20 cellular contexts compared by ENCODE assay signal in genomic region chr17:56642424-56642823, GRCh38. TPM values are rescaled to one million over a fixed set of nuclear protein-coding genes. Genes with fewer than 3 reads are reported as not detected.
DNase-seq lines count a peak whose midpoint lies in the region; ATAC-seq, FAIRE-seq and TF ChIP-seq lines count a peak whose summit lies in the region.
"Had no signal": no experiment of that assay in that cellular context is flagged by ENCODE, and none has a peak within 500 bp of the region (broad histone marks: within the 10 kb centered on the region; RNA-seq: fewer than 3 reads in every experiment).

No MANE protein-coding gene starts in this region.

- 4% methylated on average over 3 of the region's 3 CpGs for WGBS in HepG2 (ENCODE audit: low lambda C conversion rate)
- 50% methylated on average over 3 of the region's 3 CpGs for WGBS in right lobe of liver (ENCODE audit: insufficient coverage, low coverage, low lambda C conversion rate, missing lambda C conversion rate)
- WGBS in GM12878 (ENCODE audit: insufficient coverage, insufficient replicate concordance, low lambda C conversion rate, missing lambda C conversion rate), result 14% methylated on average over 3 of the region's 3 CpGs

- H2AFZ ChIP-seq in HepG2 (ENCODE audit: low read length) (no peak overlapping the region), GM23338 (0 out of 2 replicates have a peak overlapping the region, but pooled peaks have one; percentile 38), GM12878 (ENCODE audit: control insufficient read depth, low read depth, low read length) (no peak overlapping the region)
- H2AFZ ChIP-seq: GM23248 had no signal

- SMC1A ChIA-PET in GM12878 (lab: Charles Lee; ENCODE audit: uncharacterized antibody, unreplicated experiment), result no interaction called here

- POLR2A ChIA-PET in HepG2 (lab: Yijun Ruan, JAX), result no interaction called here
- POLR2A ChIA-PET in GM12878 (lab: Charles Lee), result no interaction called here

- H3K36me3 Mint-ChIP-seq in GM23338 (ENCODE audit: low read depth), result no peaks in the 10 kb centered on the region
- H3K36me3 Mint-ChIP-seq: CD14-positive monocyte; CD4-positive, alpha-beta memory T cell had no signal

- in situ Hi-C loops in HepG2 (cut with HindIII; ENCODE audit: extremely low pct_ligation_motif_present, low pct_unique_long_range_greater_than_20kb), result no loop called here
- in situ Hi-C loops in GM12878 (cut with MboI), result no loop called here

- RAD21 ChIA-PET in GM12878 (lab: Charles Lee; ENCODE audit: unreplicated experiment), result interaction anchor here (1.3 kb wide), 1 partner anchor 12 kb away, joined by 3 read pairs; no protein-coding TSS in a partner anchor

- no peaks in the 10 kb centered on the region for H3K9me2 ChIP-seq in GM23338 (ENCODE audit: insufficient read depth)

- H3F3A ChIP-seq in GM23338 (replicated peaks; ENCODE audit: low read depth), result no peaks in the 10 kb centered on the region

- H3K36me3 ChIP-seq in HepG2 (replicated peaks in 1 of 2; ENCODE audit: control insufficient read depth in 1 of 2, insufficient read depth in 2 of 2, low read length in 2 of 2), result no peaks in the 10 kb centered on the region
- no peaks in the 10 kb centered on the region for H3K36me3 ChIP-seq in right lobe of liver
- H3K36me3 ChIP-seq in GM23338 (ENCODE audit: insufficient read depth), result no peaks in the 10 kb centered on the region
- no peaks in the 10 kb centered on the region for H3K36me3 ChIP-seq in GM12878 (ENCODE audit: control insufficient read depth in 2 of 2, insufficient read depth in 2 of 2, low read length in 1 of 2)
- H3K36me3 ChIP-seq: BE2C; BLaER1 treated with 17β-estradiol and CSF1 and Interleukin-3, amounts not matched to agents 10 nM and 100 nM had no signal

- no peak for ATAC-seq in HepG2
- ATAC-seq in right lobe of liver, result no peak
- ATAC-seq in GM23338, result no peak
- ATAC-seq in GM12878, result no peak
- no peak for ATAC-seq in GM21390 (IDR thresholded peaks at IDR 0.05; ENCODE audit: unreplicated experiment)
- ATAC-seq: HCT116 had no signal

- TF ChIP-seq RAD21 in HepG2 (CRISPR knock-in tag; IDR thresholded peaks at IDR 0.05) (no peak), GM12878 (IDR thresholded peaks at IDR 0.05; ENCODE audit: insufficient read depth, low read depth, low read length) (no peak)

- TF ChIP-seq CTCF in HepG2 (CRISPR knock-in tag; IDR thresholded peaks at IDR 0.05) (no peak), right lobe of liver (IDR thresholded peaks at IDR 0.05) (no peak), GM23338 (conservative IDR thresholded peaks at IDR 0.05; ENCODE audit: low read depth in 2 of 2) (no peak), GM12878 (IDR thresholded peaks at IDR 0.05 in 2 of 3, conservative IDR thresholded peaks at IDR 0.05 in 1 of 3; ENCODE audit: control insufficient read depth in 2 of 3, extremely low read depth in 1 of 3, insufficient read depth in 1 of 3, low read depth in 3 of 3, low read length in 3 of 3) (no peak)

- peaks cover 0 to 10% of the 10 kb centered on the region in 2 experiments; a peak in 3 of 5 replicates for H3K27me3 ChIP-seq in HepG2 (ENCODE audit: control insufficient read depth in 1 of 2, insufficient read depth in 2 of 2, low read length in 2 of 2)
- no peaks in the 10 kb centered on the region for H3K27me3 ChIP-seq in right lobe of liver
- no peaks in the 10 kb centered on the region for H3K27me3 ChIP-seq in GM23338 (ENCODE audit: insufficient read depth)
- peaks cover 0 to 2% of the 10 kb centered on the region in 2 experiments; a peak in 1 of 4 replicates for H3K27me3 ChIP-seq in GM12878 (replicated peaks in 1 of 2; ENCODE audit: control insufficient read depth in 2 of 2, insufficient read depth in 2 of 2, low read length in 1 of 2)
- H3K27me3 ChIP-seq: BLaER1 treated with 17β-estradiol and CSF1 and Interleukin-3, amounts not matched to agents 10 nM and 100 nM had no signal

- H3K4me1 ChIP-seq in HepG2 (ENCODE audit: insufficient read depth, low read length) (no peaks in the 10 kb centered on the region), right lobe of liver (no peaks in the 10 kb centered on the region), GM23338 (ENCODE audit: insufficient read depth) (no peaks in the 10 kb centered on the region), GM12878 (ENCODE audit: control insufficient read depth, insufficient read depth, low read length) (no peaks in the 10 kb centered on the region)
- H3K4me1 ChIP-seq: BE2C had no signal

- H3K9me3 Mint-ChIP-seq in GM23338, result no peaks in the 10 kb centered on the region
- H3K9me3 Mint-ChIP-seq: CD4-positive, alpha-beta memory T cell; H9 had no signal

- DNase-seq in HepG2 (ENCODE audit: low spot score) (no peak), right lobe of liver (no peak), GM23338 (ENCODE audit: low spot score) (no peak), GM12878 (ENCODE audit: low read depth, low spot score) (no peak), NCI-H1694 (lab: John Stamatoyannopoulos, UW) (no peak)
- DNase-seq in activated naive CD4-positive, alpha-beta T cell treated with Interleukin-2 at 50 U/mL for 16 hours, result no peak
- DNase-seq: BE2C; Calu3; CD4-positive, alpha-beta memory T cell; COR-L47; DMS53; DMS79 treated with DMSO at 0.1 percent for 48 hours; GF-D8; GM23248; H9 had no signal

- TF ChIP-seq EP300 in HepG2 (IDR thresholded peaks at IDR 0.05; ENCODE audit: low read depth in 2 of 2, low read length in 2 of 2) (no peak), HepG2 (CRISPR knock-in tag; IDR thresholded peaks at IDR 0.05; ENCODE audit: borderline replicate concordance) (no peak), GM12878 (IDR thresholded peaks at IDR 0.05; ENCODE audit: borderline replicate concordance in 1 of 2, control insufficient read depth in 1 of 2, low read depth in 2 of 2, low read length in 2 of 2) (no peak)

- CTCF ChIA-PET in HepG2 (lab: Yijun Ruan, JAX; ENCODE audit: low intra/inter-chr PET ratio, low total read pairs), result no interaction called here
- CTCF ChIA-PET in GM12878 (lab: Yijun Ruan, JAX), result interaction anchor here (1.3 kb wide), 1 partner anchor 73 kb away, joined by 4 read pairs; no protein-coding TSS in a partner anchor

- no peaks in the 10 kb centered on the region for H4K20me1 ChIP-seq in HepG2 (ENCODE audit: insufficient read depth, low read length)
- no peaks in the 10 kb centered on the region for H4K20me1 ChIP-seq in GM23338 (replicated peaks; ENCODE audit: insufficient read depth)
- no peaks in the 10 kb centered on the region for H4K20me1 ChIP-seq in GM12878 (ENCODE audit: control insufficient read depth, insufficient read depth)
- H4K20me1 ChIP-seq: BLaER1 treated with 17β-estradiol and CSF1 and Interleukin-3, amounts not matched to agents 10 nM and 100 nM had no signal

- FAIRE-seq in HepG2 (lab: Jason Lieb, UNC) (no peak), GM12878 (lab: Jason Lieb, UNC) (no peak)
- FAIRE-seq: GM12892 had no signal

- no peaks in the 10 kb centered on the region for H3K9me3 ChIP-seq in HepG2 (ENCODE audit: low read length)
- no peaks in the 10 kb centered on the region for H3K9me3 ChIP-seq in right lobe of liver
- H3K9me3 ChIP-seq in GM12878 (replicated peaks; ENCODE audit: control insufficient read depth, insufficient read depth, low read length), result no peaks in the 10 kb centered on the region
- H3K9me3 ChIP-seq: BE2C; BLaER1 treated with 17β-estradiol and CSF1 and Interleukin-3, amounts not matched to agents 10 nM and 100 nM had no signal

- no peaks in the 10 kb centered on the region for H3K27me3 Mint-ChIP-seq in GM23338 (ENCODE audit: insufficient read depth, low read depth, poor library complexity)

- BruUV-seq in HepG2 (replicated peaks; lab: Mats Ljungman, UMichigan), result no TSS peak
- BruUV-seq in GM12878 (replicated peaks; lab: Mats Ljungman, UMichigan), result no TSS peak

- no peak overlapping the region for H3K4me2 ChIP-seq in HepG2 (ENCODE audit: low read depth, low read length)
- no peak overlapping the region for H3K4me2 ChIP-seq in GM23338
- H3K4me2 ChIP-seq in GM12878 (ENCODE audit: control insufficient read depth, insufficient read depth), result no peak overlapping the region

- TF ChIP-seq POLR2A in HepG2 (IDR thresholded peaks at IDR 0.05; ENCODE audit: insufficient read depth in 1 of 2, low read depth in 2 of 2, low read length in 2 of 2) (no peak), right lobe of liver (IDR thresholded peaks at IDR 0.05) (no peak), GM12878 (IDR thresholded peaks at IDR 0.05; ENCODE audit: low read depth, low read length) (no peak)

- intact Hi-C loops in HepG2 (cut with micrococcal nuclease; ENCODE audit: unreplicated experiment) (no loop called here), right lobe of liver (cut with DNase I) (no loop called here), GM12878 (cut with micrococcal nuclease; ENCODE audit: unreplicated experiment) (no loop called here)

- H3K9ac ChIP-seq in HepG2 (ENCODE audit: insufficient read depth, low read depth, low read length), result no peak overlapping the region
- H3K9ac ChIP-seq in GM12878 (ENCODE audit: control insufficient read depth, insufficient read depth, low read length), result no peak overlapping the region
- H3K9ac ChIP-seq: BLaER1 treated with 17β-estradiol and CSF1 and Interleukin-3, amounts not matched to agents 10 nM and 100 nM; GM23248 had no signal

- H3K27ac Mint-ChIP-seq in GM23338, result no peak overlapping the region
- H3K27ac Mint-ChIP-seq: H9 had no signal

- H3K4me1 Mint-ChIP-seq in GM23338, result peaks cover 7% of the 10 kb centered on the region; the same call in 2 of the 3 replicates
- H3K4me1 Mint-ChIP-seq: CD4-positive, alpha-beta memory T cell had no signal

- H3K4me3 ChIP-seq in HepG2 (replicated peaks in 1 of 3; ENCODE audit: insufficient read depth in 1 of 3, low read depth in 2 of 3, low read length in 3 of 3), result no peak overlapping the region
- H3K4me3 ChIP-seq in right lobe of liver, result no peak overlapping the region
- no peak overlapping the region for H3K4me3 ChIP-seq in GM23338
- no peak overlapping the region for H3K4me3 ChIP-seq in GM12878
- H3K4me3 ChIP-seq: BLaER1 treated with 17β-estradiol and CSF1 and Interleukin-3, amounts not matched to agents 10 nM and 100 nM; GM23248 had no signal

- no peaks in the 10 kb centered on the region for H3K79me2 ChIP-seq in HepG2 (ENCODE audit: insufficient read depth, low read length)
- no peaks in the 10 kb centered on the region for H3K79me2 ChIP-seq in GM23338 (replicated peaks; ENCODE audit: insufficient read depth)
- H3K79me2 ChIP-seq in GM12878 (ENCODE audit: control insufficient read depth, insufficient read depth, low read length), result no peaks in the 10 kb centered on the region

- no peak overlapping the region for H3K4me3 Mint-ChIP-seq in GM23338
- H3K4me3 Mint-ChIP-seq: CD14-positive monocyte; CD4-positive, alpha-beta memory T cell; H9 had no signal

- no peak overlapping the region for H3K27ac ChIP-seq in HepG2 (ENCODE audit: extremely low read length, insufficient read depth, low read length)
- no peak overlapping the region for H3K27ac ChIP-seq in right lobe of liver
- no peak overlapping the region for H3K27ac ChIP-seq in GM23338 (ENCODE audit: low read depth)
- no peak overlapping the region for H3K27ac ChIP-seq in GM12878 (ENCODE audit: control insufficient read depth, insufficient read depth)
- H3K27ac ChIP-seq: BLaER1 treated with 17β-estradiol and CSF1 and Interleukin-3, amounts not matched to agents 10 nM and 100 nM; GM23248 had no signal

RNA-seq across cellular contexts. Expression of gene NOG, which starts 48.9 kb away (rescaled TPM):
- total RNA-seq in HepG2 (2016; rRNA removed; fragmentation: Illumina TruSeq; extraction: Trizol), result not detected in 2 replicates
- total RNA-seq in HepG2 (2016; cell fraction: cytosol; rRNA removed; fragmentation: Illumina TruSeq; extraction: Trizol; ENCODE audit: low read depth), result not detected in 2 replicates
- total RNA-seq in HepG2 (2016; cell fraction: insoluble cytoplasmic fraction; rRNA removed; fragmentation: Illumina TruSeq; extraction: Trizol), result not detected in 2 replicates
- not detected in 2 replicates for total RNA-seq in HepG2 (2016; cell fraction: membrane; rRNA removed; fragmentation: Illumina TruSeq; extraction: Trizol)
- total RNA-seq in HepG2 (2016; cell fraction: nucleus; rRNA removed; fragmentation: Illumina TruSeq; extraction: Trizol), result not detected in 2 replicates
- not detected in 2 replicates for polyA plus RNA-seq in HepG2 (2011; rRNA removed)
- not detected in 2 replicates for polyA plus RNA-seq in HepG2 (2011; cell fraction: cytosol; rRNA removed)
- not detected in 2 replicates for polyA plus RNA-seq in HepG2 (2011; cell fraction: nucleus; rRNA removed)
- polyA plus RNA-seq in HepG2 (2012), result not detected in 2 replicates
- polyA plus RNA-seq in HepG2 (2016; cell fraction: cytosol; fragmentation: Illumina TruSeq; extraction: Trizol; ENCODE audit: low read depth), result not detected in 2 replicates
- not detected in 2 replicates for polyA plus RNA-seq in HepG2 (2016; cell fraction: insoluble cytoplasmic fraction; fragmentation: Illumina TruSeq; extraction: Trizol; ENCODE audit: low read depth)
- not detected in 2 replicates for polyA plus RNA-seq in HepG2 (2016; cell fraction: membrane; fragmentation: Illumina TruSeq; extraction: Trizol; ENCODE audit: low read depth)
- polyA plus RNA-seq in HepG2 (2016; cell fraction: nucleus; fragmentation: Illumina TruSeq; extraction: Trizol; ENCODE audit: insufficient read depth, low read depth), result not detected in 2 replicates
- 1.9 TPM in 1 of 2 replicates, not detected in the other for polyA minus RNA-seq in HepG2 (2011; rRNA and poly(A)+ RNA removed; ENCODE audit: low replicate concordance)
- not detected in 2 replicates for polyA minus RNA-seq in HepG2 (2011; cell fraction: cytosol; rRNA and poly(A)+ RNA removed)
- not detected in 2 replicates for polyA minus RNA-seq in HepG2 (2011; cell fraction: nucleus; rRNA and poly(A)+ RNA removed)
- under 1 TPM in 2 of 6 experiments, not detected in 4; 0.11 to 0.29 TPM for total RNA-seq in right lobe of liver
- total RNA-seq in GM23338 (2014; rRNA removed; shearing (Covaris generic)), result 0.66 and 0.89 TPM in 2 replicates
- polyA plus RNA-seq in GM23338 (2016; fragmentation: Nextera tagmentation; extraction: Ambion mirVana), result 0.39 and 0.89 TPM in 2 replicates
- total RNA-seq in GM12878 (2013; cell fraction: nucleolus; rRNA removed), result not detected in 2 replicates
- total RNA-seq in GM12878 (2014; rRNA removed), result not detected in 2 replicates
- not detected in 2 replicates for total RNA-seq in GM12878 (2014; rRNA removed; fragmentation: Illumina TruSeq; extraction: Trizol)
- 0.10 TPM in 1 of 2 replicates, not detected in the other for total RNA-seq in GM12878 (2021)
- not detected for polyA plus RNA-seq in GM12878 (2011; ENCODE audit: low read depth)
- polyA plus RNA-seq in GM12878 (2011; rRNA removed), result not detected in 2 replicates
- polyA plus RNA-seq in GM12878 (2011; cell fraction: cytosol; rRNA removed), result 0.04 and 0.05 TPM in 2 replicates
- polyA plus RNA-seq in GM12878 (2011; cell fraction: nucleus; rRNA removed), result 0.06 TPM in 1 of 2 replicates, not detected in the other
- not detected in 2 replicates for polyA plus RNA-seq in GM12878 (2012)
- polyA plus RNA-seq in GM12878 (2014; fragmentation: Illumina TruSeq; extraction: Trizol), result not detected in 2 replicates
- not detected for polyA plus RNA-seq in GM12878 (2014; fragmentation: Nextera tagmentation; extraction: Ambion mirVana)
- not detected in 2 replicates for polyA plus RNA-seq in GM12878 (2014; rRNA removed)
- polyA plus RNA-seq in GM12878 (2016; fragmentation: Nextera tagmentation; extraction: Ambion mirVana), result not detected
- polyA minus RNA-seq in GM12878 (2011; rRNA and poly(A)+ RNA removed), result not detected in 2 replicates
- polyA minus RNA-seq in GM12878 (2011; cell fraction: cytosol; rRNA and poly(A)+ RNA removed), result not detected in 2 replicates
- not detected in 2 replicates for polyA minus RNA-seq in GM12878 (2011; cell fraction: nucleus; rRNA and poly(A)+ RNA removed)
- total RNA-seq: H9 had no signal

Comparison
In these comparisons a context has a peak if more than half of its experiments do, and no peak if none do; other contexts are left out.
1. Of the 75 proteins assayed by ChIP-seq in both HepG2 and GM12878: peak only in HepG2: none; only in GM12878: none; in both: RAD51; in neither: 73; mixed calls (peak in some experiments, not most) for 1.